10 cellular contexts compared by ENCODE assay signal in genomic region chr13:27959976-27960361, GRCh38. TPM values are rescaled to one million over a fixed set of nuclear protein-coding genes. Genes with fewer than 3 reads are reported as not detected.
DNase-seq lines count a peak whose midpoint lies in the region; ATAC-seq and TF ChIP-seq lines count a peak whose summit lies in the region.
"Had no signal": no experiment of that assay in that cellular context is flagged by ENCODE, and none has a peak within 500 bp of the region (broad histone marks: within the 10 kb centered on the region; RNA-seq: fewer than 3 reads in every experiment).

No MANE protein-coding gene starts in this region.

- peaks cover 38% of the 10 kb centered on the region for H3K27me3 ChIP-seq in CD4-positive, alpha-beta memory T cell (ENCODE audit: insufficient read depth, low read length)
- H3K27me3 ChIP-seq in PC-3 (ENCODE audit: low read length) (peaks cover 18% of the 10 kb centered on the region), osteoblast (ENCODE audit: insufficient read depth, low read length) (peaks cover 65% of the 10 kb centered on the region)

- no TSS peak for BruUV-seq in PC-3 (replicated peaks; lab: Mats Ljungman, UMichigan)

- peak overlapping the region; percentile 19; the same call in 1 of the 2 replicates for H3K9ac ChIP-seq in PC-3 (ENCODE audit: low read length)

- no peaks in the 10 kb centered on the region for H3K36me3 ChIP-seq in CD4-positive, alpha-beta memory T cell (ENCODE audit: insufficient read depth, low read length)
- H3K36me3 ChIP-seq in PC-3 (ENCODE audit: low read depth, low read length) (no peaks in the 10 kb centered on the region), osteoblast (ENCODE audit: insufficient read depth, low read length) (no peaks in the 10 kb centered on the region)

- POLR2A ChIA-PET in CD4-positive, alpha-beta memory T cell (lab: Charles Lee; ENCODE audit: partially characterized antibody) = no interaction called here
- POLR2A ChIA-PET in PC-3 (lab: Charles Lee; ENCODE audit: unreplicated experiment) = no interaction called here

- CTCF ChIA-PET in CD4-positive, alpha-beta memory T cell (lab: Charles Lee; ENCODE audit: partially characterized antibody) = no interaction called here
- CTCF ChIA-PET in PC-3 (lab: Charles Lee) = no interaction called here

- no peaks in the 10 kb centered on the region for H3F3A ChIP-seq in PC-3 (ENCODE audit: low read length, unreplicated experiment)

- H3K4me3 ChIP-seq in CD4-positive, alpha-beta memory T cell (ENCODE audit: low read length in 2 of 2) = no peak overlapping the region
- peak overlapping the region; percentile 61 for H3K4me3 ChIP-seq in PC-3 (ENCODE audit: low read length)
- H3K4me3 ChIP-seq in osteoblast (ENCODE audit: insufficient read depth, low read length) = no peak overlapping the region

- no peak for TF ChIP-seq CTCF in PC-3 (conservative IDR thresholded peaks at IDR 0.05; ENCODE audit: low read depth, low read length)
- no peak for TF ChIP-seq CTCF in osteoblast (IDR thresholded peaks at IDR 0.05; ENCODE audit: extremely low read depth, low read depth, low read length)

- peaks cover 13% of the 10 kb centered on the region for H3K4me1 ChIP-seq in CD4-positive, alpha-beta memory T cell (ENCODE audit: insufficient read depth, low read length)
- peaks cover 28% of the 10 kb centered on the region for H3K4me1 ChIP-seq in PC-3 (ENCODE audit: insufficient read depth, low read length)
- H3K4me1 ChIP-seq in osteoblast (ENCODE audit: insufficient read depth, low read length) = no peaks in the 10 kb centered on the region

- no peak overlapping the region for H3K27ac Mint-ChIP-seq in CD4-positive, alpha-beta memory T cell
- H3K27ac Mint-ChIP-seq in dendritic cell treated with granulocyte-macrophage colony-stimulating factor and Interleukin-4, amounts not matched to agents 40 ng/mL and 50 ng/mL, for 4 days = no peak overlapping the region

- peak overlapping the region; percentile 67 for H2AFZ ChIP-seq in PC-3 (ENCODE audit: low read length)
- no peak overlapping the region for H2AFZ ChIP-seq in osteoblast (ENCODE audit: low read length)

- H3K36me3 Mint-ChIP-seq in CD4-positive, alpha-beta memory T cell = no peaks in the 10 kb centered on the region
- no peaks in the 10 kb centered on the region for H3K36me3 Mint-ChIP-seq in dendritic cell treated with granulocyte-macrophage colony-stimulating factor and Interleukin-4, amounts not matched to agents 40 ng/mL and 50 ng/mL, for 4 days (ENCODE audit: low read depth)

- intact Hi-C loops in CD4-positive, alpha-beta memory T cell (cut with micrococcal nuclease) = no loop called here
- intact Hi-C loops in PC-3 (cut with micrococcal nuclease) = no loop called here
- intact Hi-C loops in dendritic cell treated with granulocyte-macrophage colony-stimulating factor and Interleukin-4, amounts not matched to agents 40 ng/mL and 50 ng/mL, for 4 days (cut with micrococcal nuclease) = loop anchor here (10.0 kb wide), 1 partner anchor 405 kb away; no protein-coding TSS in a partner anchor

- H3K27ac ChIP-seq in CD4-positive, alpha-beta memory T cell (ENCODE audit: low read depth, low read length) = no peak overlapping the region
- H3K27ac ChIP-seq in PC-3 (ENCODE audit: low read length) (no peak overlapping the region), osteoblast (ENCODE audit: low read depth, low read length) (no peak overlapping the region)

- no peaks in the 10 kb centered on the region for H3K79me2 ChIP-seq in PC-3 (ENCODE audit: low read length)
- no peaks in the 10 kb centered on the region for H3K79me2 ChIP-seq in osteoblast (ENCODE audit: insufficient read depth, low read length)

- no peaks in the 10 kb centered on the region for H3K9me3 Mint-ChIP-seq in CD4-positive, alpha-beta memory T cell
- H3K9me3 Mint-ChIP-seq in dendritic cell treated with granulocyte-macrophage colony-stimulating factor and Interleukin-4, amounts not matched to agents 40 ng/mL and 50 ng/mL, for 4 days = no peaks in the 10 kb centered on the region

- H4K20me1 ChIP-seq in PC-3 (ENCODE audit: low read length) (no peaks in the 10 kb centered on the region), osteoblast (ENCODE audit: insufficient read depth, low read length) (no peaks in the 10 kb centered on the region)

- H3K4me1 Mint-ChIP-seq in CD4-positive, alpha-beta memory T cell = peaks cover 3 to 25% (median 7%) of the 10 kb centered on the region in 4 donors
- peaks cover 18% of the 10 kb centered on the region for H3K4me1 Mint-ChIP-seq in dendritic cell treated with granulocyte-macrophage colony-stimulating factor and Interleukin-4, amounts not matched to agents 40 ng/mL and 50 ng/mL, for 4 days (ENCODE audit: low read depth)

- peak overlapping the region in 5 of 8 donors; percentile 24 to 68 (median 58) for H3K4me3 Mint-ChIP-seq in CD4-positive, alpha-beta memory T cell
- peak overlapping the region; percentile 67 for H3K4me3 Mint-ChIP-seq in dendritic cell treated with granulocyte-macrophage colony-stimulating factor and Interleukin-4, amounts not matched to agents 40 ng/mL and 50 ng/mL, for 4 days

- H3K9me3 ChIP-seq in CD4-positive, alpha-beta memory T cell (ENCODE audit: control insufficient read depth in 1 of 2, low read length in 2 of 2) = no peaks in the 10 kb centered on the region
- H3K9me3 ChIP-seq in PC-3 (ENCODE audit: low read length) (no peaks in the 10 kb centered on the region), osteoblast (ENCODE audit: low read depth, low read length) (no peaks in the 10 kb centered on the region)

- H3K4me2 ChIP-seq in PC-3 (ENCODE audit: low read length) (peak overlapping the region; percentile 84), osteoblast (ENCODE audit: insufficient read depth, low read length) (peak overlapping the region; percentile 58)

- H3K9me2 ChIP-seq in PC-3 (replicated peaks; ENCODE audit: low read length) = no peaks in the 10 kb centered on the region

- DNase-seq in CD4-positive, alpha-beta memory T cell = no peak
- DNase-seq in PC-3 = no peak
- DNase-seq in osteoblast (ENCODE audit: insufficient read length, low spot score, missing footprints) = no peak
- no peak for DNase-seq in NCI-H1694 (lab: John Stamatoyannopoulos, UW)
- DNase-seq in DMS79 treated with DMSO at 0.1 percent for 48 hours (lab: John Stamatoyannopoulos, UW) = no peak
- DNase-seq: DMS79, NCI-H1417 treated with DMSO at 0.1 percent for 48 hours had no signal

- peaks cover 39 to 52% of the 10 kb centered on the region in 2 donors for H3K27me3 Mint-ChIP-seq in CD4-positive, alpha-beta memory T cell
- peaks cover 93% of the 10 kb centered on the region for H3K27me3 Mint-ChIP-seq in dendritic cell treated with granulocyte-macrophage colony-stimulating factor and Interleukin-4, amounts not matched to agents 40 ng/mL and 50 ng/mL, for 4 days

- no peak for ATAC-seq in PC-3
- no peak for ATAC-seq in GM18868 (IDR thresholded peaks at IDR 0.05; ENCODE audit: unreplicated experiment)
- no peak for ATAC-seq in GM21717 (IDR thresholded peaks at IDR 0.05; ENCODE audit: unreplicated experiment)

RNA-seq across cellular contexts. Expression of gene CDX2, which starts 9.1 kb away (rescaled TPM):
- total RNA-seq in CD4-positive, alpha-beta memory T cell = not detected
- not detected for polyA plus RNA-seq in CD4-positive, alpha-beta memory T cell
- total RNA-seq in PC-3 (2014; rRNA removed) (0.62 TPM in 1 of 2 replicates, not detected in the other), osteoblast (not detected in 2 replicates)

RNA-seq across cellular contexts. Expression of gene URAD, which starts 28.5 kb away (rescaled TPM):
- total RNA-seq in CD4-positive, alpha-beta memory T cell = not detected
- polyA plus RNA-seq in CD4-positive, alpha-beta memory T cell = not detected
- total RNA-seq in PC-3 (2014; rRNA removed) = not detected in 2 replicates
- not detected in 2 replicates for total RNA-seq in osteoblast

RNA-seq across cellular contexts. Expression of gene PDX1, which starts 40.2 kb away (rescaled TPM):
- total RNA-seq in CD4-positive, alpha-beta memory T cell = not detected
- polyA plus RNA-seq in CD4-positive, alpha-beta memory T cell = not detected
- total RNA-seq in PC-3 (2014; rRNA removed) (0.17 TPM in 1 of 2 replicates, not detected in the other), osteoblast (not detected in 2 replicates)
